Comparison of ENCODE assay signal across 13 cellular contexts in genomic region chr17:6523330-6523729, GRCh38. TPM values are rescaled to one million over a fixed set of nuclear protein-coding genes. Genes with fewer than 3 reads are reported as not detected.
DNase-seq lines count a peak whose midpoint lies in the region; ATAC-seq and TF ChIP-seq lines count a peak whose summit lies in the region.
"Had no signal": no experiment of that assay in that cellular context is flagged by ENCODE, and none has a peak within 500 bp of the region (broad histone marks: within the 10 kb centered on the region; RNA-seq: fewer than 3 reads in every experiment).

No MANE protein-coding gene starts in this region.

- H3K9ac ChIP-seq in mesenchymal stem cell (ENCODE audit: low read length), result no peak overlapping the region

- H3K9me3 ChIP-seq in MG63 (no peaks in the 10 kb centered on the region), mesenchymal stem cell (ENCODE audit: control insufficient read depth, low read length) (no peaks in the 10 kb centered on the region)
- H3K9me3 ChIP-seq: uterus had no signal

- H2AK5ac ChIP-seq in mesenchymal stem cell (ENCODE audit: low read length, severe bottlenecking), result no peak overlapping the region

- H3K27ac ChIP-seq in epithelial cell of prostate, result peak overlapping the region; percentile 69
- H3K27ac ChIP-seq in mesenchymal stem cell (ENCODE audit: low read length, poor library complexity, severe bottlenecking), result no peak overlapping the region
- H3K27ac ChIP-seq: uterus had no signal

- DNase-seq in Daoy (ENCODE audit: low read depth), result peak; percentile 70
- peak; percentile 10 for DNase-seq in MG63
- no peak for DNase-seq in epithelial cell of prostate (ENCODE audit: low read depth, low spot score)
- DNase-seq in mesenchymal stem cell, result peak; percentile 8
- no peak for DNase-seq in GM13977 (ENCODE audit: low spot score)
- DNase-seq in T-helper 2 cell, result no peak
- DNase-seq: activated effector memory CD4-positive, alpha-beta T cell treated with anti-CD3 and anti-CD28 coated beads, Interleukin-2, amount 50 U/mL, for 16 hours; NCI-H1436; NCI-H69; uterus had no signal

- H2BK15ac ChIP-seq in mesenchymal stem cell (ENCODE audit: low read depth, poor library complexity, severe bottlenecking), result no peak overlapping the region

- no peak overlapping the region for H3K14ac ChIP-seq in mesenchymal stem cell (ENCODE audit: low read length in 2 of 2)

- 11% methylated on average over 3 of the region's 3 CpGs for WGBS in mesenchymal stem cell

- no peak overlapping the region for H2BK5ac ChIP-seq in mesenchymal stem cell (ENCODE audit: low read depth, low read length, poor library complexity, severe bottlenecking)

- H3K4ac ChIP-seq in mesenchymal stem cell (ENCODE audit: low read depth in 1 of 2, low read length in 2 of 2), result no peak overlapping the region

- no peak overlapping the region for H2BK12ac ChIP-seq in mesenchymal stem cell (ENCODE audit: low read length in 2 of 2)

- peaks cover 12% of the 10 kb centered on the region for H3K4me1 ChIP-seq in mesenchymal stem cell (ENCODE audit: control insufficient read depth, insufficient read depth, low read depth, low read length)
- H3K4me1 ChIP-seq: uterus had no signal

- no peaks in the 10 kb centered on the region for H3K27me3 ChIP-seq in MG63
- peaks cover under 1 to 5% of the 10 kb centered on the region in 2 experiments for H3K27me3 ChIP-seq in mesenchymal stem cell (ENCODE audit: control insufficient read depth in 1 of 2, insufficient read depth in 1 of 2, low read length in 2 of 2)
- H3K27me3 ChIP-seq: uterus had no signal

- no peak for TF ChIP-seq CTCF in GM13977 (IDR thresholded peaks at IDR 0.05; ENCODE audit: extremely low read depth, insufficient read depth, missing control alignments)

- H2BK120ac ChIP-seq in mesenchymal stem cell (ENCODE audit: low read depth, low read length), result no peak overlapping the region

- no peak overlapping the region for H3K18ac ChIP-seq in mesenchymal stem cell (ENCODE audit: low read depth in 1 of 2, low read length in 2 of 2)

- no peak overlapping the region for H4K8ac ChIP-seq in mesenchymal stem cell (ENCODE audit: low read length)

- no peak overlapping the region for H4K91ac ChIP-seq in mesenchymal stem cell (ENCODE audit: low read length)

- ATAC-seq in HG03432 (IDR thresholded peaks at IDR 0.05; ENCODE audit: unreplicated experiment), result no peak
- ATAC-seq in HG02642 (IDR thresholded peaks at IDR 0.05; ENCODE audit: poor library complexity, unreplicated experiment), result no peak

- no peak overlapping the region for H3K4me2 ChIP-seq in mesenchymal stem cell (ENCODE audit: low read length, poor library complexity, severe bottlenecking)
- H3K4me2 ChIP-seq: smooth muscle cell had no signal

- H3K4me3 ChIP-seq in MG63 (no peak overlapping the region), mesenchymal stem cell (ENCODE audit: insufficient read depth in 1 of 2, low read depth in 1 of 2, low read length in 2 of 2) (no peak overlapping the region)
- H3K4me3 ChIP-seq: smooth muscle cell, uterus had no signal

- H2AFZ ChIP-seq in mesenchymal stem cell (ENCODE audit: low read depth, low read length), result no peak overlapping the region

- in situ Hi-C loops in GM13977 (cut with MboI; ENCODE audit: low pct_unique_long_range_greater_than_20kb, low sequenced_read_pairs, unreplicated experiment), result no loop called here

- no peaks in the 10 kb centered on the region for H3K79me1 ChIP-seq in mesenchymal stem cell (replicated peaks; ENCODE audit: low read length, poor library complexity, severe bottlenecking)

- no peaks in the 10 kb centered on the region for H3K36me3 ChIP-seq in MG63
- no peaks in the 10 kb centered on the region for H3K36me3 ChIP-seq in mesenchymal stem cell (ENCODE audit: control insufficient read depth in 1 of 2, insufficient read depth in 2 of 2, low read depth in 1 of 2, low read length in 2 of 2)
- H3K36me3 ChIP-seq: uterus had no signal

- no peak overlapping the region for H3K23ac ChIP-seq in mesenchymal stem cell (ENCODE audit: low read length in 2 of 2)

RNA-seq across cellular contexts. Expression of gene PITPNM3, which starts 33.0 kb away (rescaled TPM):
- 0.33 and 0.51 TPM in 2 replicates for total RNA-seq in Daoy (2014; rRNA removed; shearing (Covaris generic))
- total RNA-seq in MG63 (2014; rRNA removed; shearing (Covaris generic); ENCODE audit: low replicate concordance), result 1.4 and 2.0 TPM in 2 replicates
- polyA plus RNA-seq in mesenchymal stem cell (2013, experiment 1 of 2), result 0.26 TPM
- 0.25 TPM for polyA plus RNA-seq in mesenchymal stem cell (2013, experiment 2 of 2)

Comparison
In these comparisons a context has a peak if more than half of its experiments do, and no peak if none do; other contexts are left out.
1. DNase-seq: peak in Daoy (single experiment), MG63 (single experiment) and mesenchymal stem cell (single experiment); none in epithelial cell of prostate (single experiment), GM13977 (single experiment) and T-helper 2 cell (0 of 5).